9 cellular contexts compared by ENCODE assay signal in the genomic region with DNA sequence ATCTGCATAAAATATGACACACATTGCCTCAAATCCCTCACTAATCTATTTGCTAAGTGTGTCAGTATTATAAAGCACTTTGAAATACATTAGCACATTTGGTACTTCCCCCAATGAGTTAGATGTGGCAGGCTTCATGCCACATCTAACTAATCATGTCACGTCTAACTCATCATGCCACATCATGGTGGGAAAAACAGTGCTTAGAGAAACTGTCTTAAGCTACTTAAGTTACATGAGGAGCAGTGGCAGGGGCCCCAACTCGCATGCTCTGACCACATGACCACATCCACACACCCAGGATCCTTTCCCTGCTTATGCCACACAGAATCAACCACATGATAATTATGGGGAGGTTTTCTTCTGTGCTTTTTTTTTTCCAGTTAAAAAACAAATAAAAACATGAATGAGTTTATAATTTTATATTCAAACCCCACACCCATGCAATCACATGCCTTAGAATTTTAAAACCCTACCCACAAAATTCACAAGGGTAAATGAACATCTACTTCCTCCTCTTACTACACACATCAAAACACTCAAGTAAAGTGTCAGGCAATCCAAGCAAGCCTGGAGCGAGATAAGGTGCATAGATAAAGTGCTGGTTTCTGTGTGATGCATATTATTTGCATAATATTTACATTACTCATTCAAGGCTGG. TPM values are rescaled to one million over a fixed set of nuclear protein-coding genes. Genes with fewer than 3 reads are reported as not detected.
DNase-seq lines count a peak whose midpoint lies in the region; ATAC-seq and FAIRE-seq lines count a peak whose summit lies in the region.
"Had no signal": no experiment of that assay in that cellular context is flagged by ENCODE, and none has a peak within 500 bp of the region (broad histone marks: within the 10 kb centered on the region; RNA-seq: fewer than 3 reads in every experiment).

No MANE protein-coding gene starts in this region.

- no peak overlapping the region for H2BK5ac ChIP-seq in mesenchymal stem cell (ENCODE audit: low read depth, low read length, poor library complexity, severe bottlenecking)

- H2BK120ac ChIP-seq in mesenchymal stem cell (ENCODE audit: low read depth, low read length) = no peak overlapping the region

- ATAC-seq in GM18870 (IDR thresholded peaks at IDR 0.05; ENCODE audit: unreplicated experiment) = peak; percentile 66
- peak; percentile 70 for ATAC-seq in HG02610 (IDR thresholded peaks at IDR 0.05; ENCODE audit: unreplicated experiment)
- no peak for ATAC-seq in HG03045 (IDR thresholded peaks at IDR 0.05; ENCODE audit: unreplicated experiment)

- H3K23ac ChIP-seq in mesenchymal stem cell (ENCODE audit: low read length in 2 of 2) = no peak overlapping the region

- peaks cover 6% of the 10 kb centered on the region for H3K9me3 ChIP-seq in mesenchymal stem cell (ENCODE audit: control insufficient read depth, low read length)

- no peak overlapping the region for H2AK5ac ChIP-seq in mesenchymal stem cell (ENCODE audit: low read length, severe bottlenecking)

- H4K91ac ChIP-seq in mesenchymal stem cell (ENCODE audit: low read length) = no peak overlapping the region

- H2BK12ac ChIP-seq in mesenchymal stem cell (ENCODE audit: low read length in 2 of 2) = no peak overlapping the region

- DNase-seq in RCC 7860 (ENCODE audit: low spot score) (peak; percentile 45), mesenchymal stem cell (peak; percentile 18), GM03348 (ENCODE audit: low spot score) (no peak), C1 segment of cervical spinal cord (lab: John Stamatoyannopoulos, UW) (no peak), NCI-H345 (lab: John Stamatoyannopoulos, UW) (no peak)

- no peaks in the 10 kb centered on the region for H3K36me3 ChIP-seq in mesenchymal stem cell (ENCODE audit: control insufficient read depth in 1 of 2, insufficient read depth in 2 of 2, low read depth in 1 of 2, low read length in 2 of 2)

- no peak overlapping the region for H3K14ac ChIP-seq in mesenchymal stem cell (ENCODE audit: low read length in 2 of 2)

- no peak overlapping the region for H3K27ac ChIP-seq in mesenchymal stem cell (ENCODE audit: low read length, poor library complexity, severe bottlenecking)

- H3K4ac ChIP-seq in mesenchymal stem cell (ENCODE audit: low read depth in 1 of 2, low read length in 2 of 2) = no peak overlapping the region

- H3K9ac ChIP-seq in mesenchymal stem cell (ENCODE audit: low read length) = peak overlapping the region; percentile 58

- H3K4me3 ChIP-seq in mesenchymal stem cell (ENCODE audit: insufficient read depth in 1 of 2, low read depth in 1 of 2, low read length in 2 of 2) = no peak overlapping the region

- H3K27me3 ChIP-seq in mesenchymal stem cell (ENCODE audit: control insufficient read depth in 1 of 2, insufficient read depth in 1 of 2, low read length in 2 of 2) = no peaks in the 10 kb centered on the region

- H3K4me2 ChIP-seq in mesenchymal stem cell (ENCODE audit: low read length, poor library complexity, severe bottlenecking) = no peak overlapping the region

- no peaks in the 10 kb centered on the region for H3K79me1 ChIP-seq in mesenchymal stem cell (replicated peaks; ENCODE audit: low read length, poor library complexity, severe bottlenecking)

- no peak overlapping the region for H4K8ac ChIP-seq in mesenchymal stem cell (ENCODE audit: low read length)

- no peak overlapping the region for H2BK15ac ChIP-seq in mesenchymal stem cell (ENCODE audit: low read depth, poor library complexity, severe bottlenecking)

- no peak overlapping the region for H3K18ac ChIP-seq in mesenchymal stem cell (ENCODE audit: low read depth in 1 of 2, low read length in 2 of 2)

- WGBS in mesenchymal stem cell = 100% methylated on average over 1 of the region's 3 CpGs

- no peak for FAIRE-seq in RCC 7860 (lab: Jason Lieb, UNC)

- H3K4me1 ChIP-seq in mesenchymal stem cell (ENCODE audit: control insufficient read depth, insufficient read depth, low read depth, low read length) = peaks cover 4% of the 10 kb centered on the region

- H2AFZ ChIP-seq in mesenchymal stem cell (ENCODE audit: low read depth, low read length) = no peak overlapping the region

RNA-seq across cellular contexts. Expression of a gene that starts 1.6 kb away (rescaled TPM):
- 0.01 TPM for polyA plus RNA-seq in mesenchymal stem cell (2013, experiment 1 of 2)
- polyA plus RNA-seq in mesenchymal stem cell (2013, experiment 2 of 2) = 0.03 TPM
- polyA plus RNA-seq: adipose tissue had no signal

Comparison
In these comparisons a context has a peak if more than half of its experiments do, and no peak if none do; other contexts are left out.
1. DNase-seq: peak in RCC 7860 (single experiment) and mesenchymal stem cell (single experiment); none in GM03348 (single experiment), C1 segment of cervical spinal cord (0 of 14) and NCI-H345 (single experiment).